10 cellular contexts compared by ENCODE assay signal in the genomic region with DNA sequence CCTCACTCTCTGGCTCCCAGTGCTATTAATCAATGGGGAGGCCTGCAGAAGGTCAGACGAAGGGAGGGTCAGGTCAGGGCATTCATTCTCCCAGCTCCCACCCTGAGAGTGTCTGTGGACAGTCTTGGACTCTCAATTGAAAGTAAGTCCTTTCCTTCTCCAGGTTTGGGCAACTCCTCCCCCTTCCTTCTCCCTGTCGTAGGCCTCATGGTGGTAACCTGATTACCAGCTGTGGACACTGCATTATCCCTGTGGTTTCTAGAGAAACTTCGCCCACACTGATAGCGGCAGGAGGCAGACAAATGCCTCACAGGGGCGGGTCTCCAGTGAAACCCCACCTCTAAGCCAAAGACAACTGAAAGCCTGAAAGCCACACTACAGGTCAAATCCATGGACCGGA.
DNase-seq lines count a peak whose midpoint lies in the region; ATAC-seq and TF ChIP-seq lines count a peak whose summit lies in the region.
"Had no signal": no experiment of that assay in that cellular context is flagged by ENCODE, and none has a peak within 500 bp of the region (broad histone marks: within the 10 kb centered on the region; RNA-seq: fewer than 3 reads in every experiment).

No MANE protein-coding gene starts in this region.

- no peaks in the 10 kb centered on the region for H3K36me3 Mint-ChIP-seq in nephron progenitor cell (ENCODE audit: low read depth)

- H3K4me3 Mint-ChIP-seq in nephron progenitor cell = peak overlapping the region; percentile 44

- no peaks in the 10 kb centered on the region for H3K27me3 Mint-ChIP-seq in nephron progenitor cell (ENCODE audit: low read depth, poor library complexity)

- peak overlapping the region; percentile 93 for H3K27ac Mint-ChIP-seq in nephron progenitor cell

- H3K36me3 ChIP-seq in GM06990 (ENCODE audit: control insufficient read depth, insufficient read depth, low read length) = no peaks in the 10 kb centered on the region
- H3K36me3 ChIP-seq: HAP-1 had no signal

- H3K9me3 Mint-ChIP-seq in nephron progenitor cell = no peaks in the 10 kb centered on the region

- ATAC-seq in GM21528 (IDR thresholded peaks at IDR 0.05; ENCODE audit: low FRiP score, unreplicated experiment) = no peak

- peaks cover 95% of the 10 kb centered on the region for H3K4me1 Mint-ChIP-seq in nephron progenitor cell

- no peak for TF ChIP-seq CTCF in GM06990 (IDR thresholded peaks at IDR 0.05; ENCODE audit: insufficient read depth, low read length, poor library complexity, severe bottlenecking)
- no peak for TF ChIP-seq CTCF in nephron progenitor cell (IDR thresholded peaks at IDR 0.05)

- DNase-seq in GM06990 (ENCODE audit: extremely low read depth, insufficient read length) (no peak), Kasumi-1 (lab: John Stamatoyannopoulos, UW) (peak; percentile 33 to 46), amniotic epithelial cell (ENCODE audit: low read depth) (peak; percentile 83), nephron progenitor cell (peak; percentile 55), NCI-H1105 treated with DMSO at 0.1 percent for 48 hours (lab: John Stamatoyannopoulos, UW) (no peak), NCI-H526 (lab: John Stamatoyannopoulos, UW) (no peak)
- DNase-seq in central memory CD4-positive, alpha-beta T cell = no peak
- DNase-seq: kidney had no signal

- H3K27me3 ChIP-seq in GM06990 (replicated peaks; ENCODE audit: control insufficient read depth, insufficient read depth, low read length) = no peaks in the 10 kb centered on the region

- H3K4me3 ChIP-seq in GM06990 (replicated peaks; ENCODE audit: low read depth, low read length) = peak overlapping the region; percentile 51
- H3K4me3 ChIP-seq: HAP-1 had no signal

Comparison
In these comparisons a context has a peak if more than half of its experiments do, and no peak if none do; other contexts are left out.
1. DNase-seq: peak in Kasumi-1 (2 of 2), amniotic epithelial cell (single experiment) and nephron progenitor cell (single experiment); none in GM06990 (single experiment), central memory CD4-positive, alpha-beta T cell (single experiment), NCI-H1105 treated with DMSO at 0.1 percent for 48 hours (single experiment) and NCI-H526 (0 of 2).